In genomic region chr12:6929806-6930452, GRCh38 we compare ENCODE assay signal across 10 cellular contexts. TPM values are rescaled to one million over a fixed set of nuclear protein-coding genes. Genes with fewer than 3 reads are reported as not detected.
A peak's percentile ranks its signal among the peaks of the same experiment; 100 is the strongest.
DNase-seq lines count a peak whose midpoint lies in the region; ATAC-seq, FAIRE-seq and TF ChIP-seq lines count a peak whose summit lies in the region.
"Had no signal": no experiment of that assay in that cellular context is flagged by ENCODE, and none has a peak within 500 bp of the region (broad histone marks: within the 10 kb centered on the region; RNA-seq: fewer than 3 reads in every experiment).

No MANE protein-coding gene starts in this region.

- peaks cover 70% of the 10 kb centered on the region for H3K4me1 Mint-ChIP-seq in CD4-positive, alpha-beta T cell (ENCODE audit: low read depth)

- peaks cover 31% of the 10 kb centered on the region for H3K4me1 ChIP-seq in RWPE2 (ENCODE audit: insufficient read depth, poor library complexity, severe bottlenecking)
- H3K4me1 ChIP-seq in pancreas = peaks cover 10 to 42% (median 18%) of the 10 kb centered on the region in 3 donors

- H3K27me3 Mint-ChIP-seq in CD4-positive, alpha-beta T cell = no peaks in the 10 kb centered on the region

- TF ChIP-seq CTCF in CD4-positive, alpha-beta T cell (IDR thresholded peaks at IDR 0.05) = no peak
- TF ChIP-seq CTCF in RWPE2 (IDR thresholded peaks at IDR 0.05; ENCODE audit: poor library complexity, severe bottlenecking) = no peak
- TF ChIP-seq CTCF in pancreas (IDR thresholded peaks at IDR 0.05) = no peak

- peak overlapping the region; percentile 90 for H3K4me3 Mint-ChIP-seq in CD4-positive, alpha-beta T cell

- no peaks in the 10 kb centered on the region for H3K9me3 ChIP-seq in CD4-positive, alpha-beta T cell (ENCODE audit: control insufficient read depth, low read length)
- no peaks in the 10 kb centered on the region for H3K9me3 ChIP-seq in RWPE2 (ENCODE audit: severe bottlenecking)
- no peaks in the 10 kb centered on the region for H3K9me3 ChIP-seq in pancreas

- no peak for DNase-seq in CD4-positive, alpha-beta T cell
- DNase-seq in RWPE2 (ENCODE audit: low spot score) (no peak), erythroblast (lab: John Stamatoyannopoulos, UW) (peak; percentile 58 to 81), pancreas (peak in 1 of 6 donors; percentile 22), mucosa of gallbladder (ENCODE audit: low spot score) (no peak), NCI-H2171 treated with DMSO at 0.1 percent for 48 hours (lab: John Stamatoyannopoulos, UW) (no peak), NCI-H748 (lab: John Stamatoyannopoulos, UW; ENCODE audit: unreplicated experiment) (no peak)

- CTCF ChIA-PET in CD4-positive, alpha-beta T cell (lab: Charles Lee) = interaction anchor here (0.9 to 4.0 kb wide), 4 partner anchors 7 to 61 kb away, joined by 3 to 26 read pairs (median 4); partner anchors contain the start of gene SPSB2

- TF ChIP-seq POLR2A in erythroblast (IDR thresholded peaks at IDR 0.05; ENCODE audit: low read length) = no peak

- no peak for ATAC-seq in CD4-positive, alpha-beta T cell (ENCODE audit: poor library complexity)
- ATAC-seq in RWPE2 (ENCODE audit: low read depth) (no peak), pancreas (no peak), GM21423 (IDR thresholded peaks at IDR 0.05; ENCODE audit: unreplicated experiment) (no peak)
- ATAC-seq: activated CD4-positive, CD25-positive, alpha-beta regulatory T cell treated with anti-CD3 and anti-CD28 coated beads, Interleukin-2, amount 50 U/mL, for 24 hours had no signal

- WGBS in pancreas, 2 donors = 44 to 47% methylated on average over 3 of the region's 3 CpGs

- POLR2A ChIA-PET in CD4-positive, alpha-beta T cell (lab: Charles Lee) = interaction anchor here (0.8 to 6.4 kb wide), 7 partner anchors 6 to 78 kb away, joined by 3 to 76 read pairs (median 4); partner anchors contain the start of genes C12orf57, CDCA3, ENO2 and RNU7-1

- peaks cover 33% of the 10 kb centered on the region for H3K36me3 ChIP-seq in RWPE2 (ENCODE audit: low read depth)
- peaks cover 0 to 8% (median 0%) of the 10 kb centered on the region in 3 donors for H3K36me3 ChIP-seq in pancreas

- H3K27ac ChIP-seq in CD4-positive, alpha-beta T cell (ENCODE audit: low read depth, low read length) = peak overlapping the region; percentile 10
- H3K27ac ChIP-seq in RWPE2 (ENCODE audit: poor library complexity, severe bottlenecking) (peak overlapping the region; percentile 94), pancreas (peak overlapping the region in 3 of 4 donors; percentile 17 to 93 (median 83))

- H3K27me3 ChIP-seq in CD4-positive, alpha-beta T cell (ENCODE audit: control insufficient read depth, insufficient read depth, low read length) = no peaks in the 10 kb centered on the region
- H3K27me3 ChIP-seq in RWPE2 (ENCODE audit: insufficient read depth, poor library complexity, severe bottlenecking) (no peaks in the 10 kb centered on the region), pancreas (no peaks in the 10 kb centered on the region)

- FAIRE-seq in pancreas (lab: Jason Lieb, UNC) = no peak

- H3K27ac Mint-ChIP-seq in CD4-positive, alpha-beta T cell = peak overlapping the region; percentile 87

- H3K4me3 ChIP-seq in RWPE2 (ENCODE audit: severe bottlenecking) = peak overlapping the region; percentile 78
- peak overlapping the region in 3 of 4 donors; percentile 67 to 81 (median 75) for H3K4me3 ChIP-seq in pancreas

- H3K36me3 Mint-ChIP-seq in CD4-positive, alpha-beta T cell (ENCODE audit: low read depth) = peaks cover 16% of the 10 kb centered on the region

- intact Hi-C loops in CD4-positive, alpha-beta T cell (cut with DNase I, micrococcal nuclease) = no loop called here
- intact Hi-C loops in pancreas (cut with DNase I) = loop anchor here in 1 of 3 donors (10.0 kb wide), 1 partner anchor 165 kb away; the partner anchor contains the start of gene C1R

- no peaks in the 10 kb centered on the region for H3K9me3 Mint-ChIP-seq in CD4-positive, alpha-beta T cell

RNA-seq across cellular contexts. Expression of gene ATN1, which starts 2.2 kb away (rescaled TPM):
- 10 to 100 TPM; 28.7 to 29.6 TPM for total RNA-seq in CD4-positive, alpha-beta T cell
- total RNA-seq in pancreas = 10 to 100 TPM; 30.9 to 54.5 (median 36.2) TPM
- 100 to 1,000 TPM; 110 to 113 TPM for polyA plus RNA-seq in pancreas
- 153 TPM for total RNA-seq in mucosa of gallbladder

RNA-seq across cellular contexts. Expression of gene RNU7-1, which starts 13.7 kb away (rescaled TPM):
- not detected for total RNA-seq in CD4-positive, alpha-beta T cell
- total RNA-seq in pancreas = not detected
- polyA plus RNA-seq in pancreas = not detected
- total RNA-seq in mucosa of gallbladder = not detected
- total RNA-seq: liver had no signal
- polyA plus RNA-seq: liver had no signal

RNA-seq across cellular contexts. Expression of gene C12orf57, which starts 13.9 kb away (rescaled TPM):
- total RNA-seq in CD4-positive, alpha-beta T cell = 100 to 1,000 TPM; 305 to 311 TPM
- total RNA-seq in pancreas (100 to 1,000 TPM in 2 of 6 donors, 10 to 100 TPM in 4; 86.8 to 154 (median 97.6) TPM), mucosa of gallbladder (265 TPM)
- 100 to 1,000 TPM; 176 to 314 TPM for polyA plus RNA-seq in pancreas

RNA-seq across cellular contexts. Expression of gene ENO2, which starts 15.5 kb away (rescaled TPM):
- total RNA-seq in CD4-positive, alpha-beta T cell = 100 to 1,000 TPM in 1 of 2 experiments, 10 to 100 TPM in 1; 85.6 to 103 TPM
- total RNA-seq in pancreas (1 to 10 TPM; 2.3 to 8.0 (median 4.5) TPM), mucosa of gallbladder (30.5 TPM)
- 10 to 100 TPM; 12.7 to 53.6 TPM for polyA plus RNA-seq in pancreas

RNA-seq across cellular contexts. Expression of gene PTPN6, which starts 21.2 kb away (rescaled TPM):
- total RNA-seq in CD4-positive, alpha-beta T cell = 10 to 100 TPM; 79.0 to 83.5 TPM
- total RNA-seq in pancreas (10 to 100 TPM; 13.3 to 37.9 (median 17.8) TPM), mucosa of gallbladder (66.4 TPM)
- polyA plus RNA-seq in pancreas = 10 to 100 TPM; 48.7 to 53.1 TPM

Comparison
In these comparisons a context has a peak if more than half of its experiments do, and no peak if none do; other contexts are left out.
1. DNase-seq: peak in erythroblast (2 of 2); none in CD4-positive, alpha-beta T cell (0 of 10), RWPE2 (single experiment), mucosa of gallbladder (single experiment), NCI-H2171 treated with DMSO at 0.1 percent for 48 hours (single experiment) and NCI-H748 (single experiment).
2. H3K27ac ChIP-seq: peak in every context shown above with its lines; median percentile 94 in RWPE2; 83 in pancreas; 10 in CD4-positive, alpha-beta T cell.